In the genomic region with DNA sequence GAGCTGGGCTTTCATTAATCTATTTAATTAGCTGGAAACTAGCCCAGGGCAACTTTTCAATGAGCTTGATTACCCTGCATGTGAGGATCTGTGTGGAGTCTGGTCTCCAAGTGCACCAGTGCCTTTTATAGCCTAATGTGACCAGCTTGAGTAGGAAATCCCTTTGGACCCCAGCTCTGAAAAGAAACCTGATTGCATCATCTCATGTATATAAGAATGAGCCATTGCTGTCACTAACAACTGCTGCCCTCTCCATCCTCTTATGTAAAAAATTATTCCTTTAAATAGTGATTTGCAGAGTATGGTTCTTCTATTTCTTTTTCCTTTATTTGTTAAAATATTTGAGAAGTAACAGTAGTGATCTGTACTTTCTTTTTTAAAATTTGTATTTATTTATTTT, we compare ENCODE assay signal across 19 cellular contexts.
DNase-seq lines count a peak whose midpoint lies in the region; ATAC-seq, FAIRE-seq and TF ChIP-seq lines count a peak whose summit lies in the region.
"Had no signal": no experiment of that assay in that cellular context is flagged by ENCODE, and none has a peak within 500 bp of the region (broad histone marks: within the 10 kb centered on the region; RNA-seq: fewer than 3 reads in every experiment).

No MANE protein-coding gene starts in this region.

- no TSS peak for BruUV-seq in IMR-90 (replicated peaks; lab: Mats Ljungman, UMichigan)

- H3K36me3 ChIP-seq in IMR-90 (ENCODE audit: control insufficient read depth, insufficient read depth, low read length): peaks cover 1% of the 10 kb centered on the region; the same call in 1 of the 2 replicates
- H3K36me3 ChIP-seq in adipocyte (ENCODE audit: control insufficient read depth, insufficient read depth, low read length, severe bottlenecking): peaks cover 45% of the 10 kb centered on the region
- no peaks in the 10 kb centered on the region for H3K36me3 ChIP-seq in neural progenitor cell
- H3K36me3 ChIP-seq in small intestine (ENCODE audit: control insufficient read depth in 2 of 2, insufficient read depth in 2 of 2, low read length in 2 of 2): no peaks in the 10 kb centered on the region

- no peak overlapping the region for H3K27ac Mint-ChIP-seq in neural progenitor cell
- H3K27ac Mint-ChIP-seq: B cell; CD4-positive, alpha-beta memory T cell; IgD-negative memory B cell; T-helper 2 cell treated with Interferon-gamma antibody and Interleukin-4, amounts not matched to agents 5 μg/mL and 100 μg/mL, for 36 hours had no signal

- H3K79me2 ChIP-seq in neural progenitor cell (ENCODE audit: low read depth): no peaks in the 10 kb centered on the region

- in situ Hi-C loops in IMR-90 (cut with MboI; ENCODE audit: low sequenced_read_pairs): no loop called here

- FAIRE-seq in small intestine (lab: Jason Lieb, UNC): no peak
- FAIRE-seq: GM12891, H54 had no signal

- H3F3A ChIP-seq in neural progenitor cell (ENCODE audit: low read depth): no peaks in the 10 kb centered on the region

- CTCF ChIA-PET in IMR-90 (lab: Yijun Ruan, JAX): interaction anchor here (0.6 to 1.1 kb wide), 2 partner anchors 230 to 1440 kb away, joined by 3 to 4 read pairs; no protein-coding TSS in a partner anchor

- H2BK5ac ChIP-seq in IMR-90 (ENCODE audit: low read depth, low read length, poor library complexity, severe bottlenecking): no peak overlapping the region

- POLR2A ChIA-PET in IMR-90 (lab: Charles Lee; ENCODE audit: unreplicated experiment): no interaction called here

- H3K27me3 ChIP-seq in IMR-90 (ENCODE audit: control insufficient read depth, insufficient read depth, low read length) (no peaks in the 10 kb centered on the region), adipocyte (replicated peaks; ENCODE audit: control insufficient read depth, insufficient read depth, low read length) (no peaks in the 10 kb centered on the region), neural progenitor cell (no peaks in the 10 kb centered on the region), small intestine (ENCODE audit: control insufficient read depth in 2 of 2, insufficient read depth in 2 of 2, low read length in 2 of 2) (no peaks in the 10 kb centered on the region)

- no peak overlapping the region for H3K23ac ChIP-seq in IMR-90 (ENCODE audit: low read depth, low read length)

- no peak overlapping the region for H4K5ac ChIP-seq in IMR-90 (ENCODE audit: low read depth, low read length)

- no peaks in the 10 kb centered on the region for H3K9me3 Mint-ChIP-seq in neural progenitor cell
- H3K9me3 Mint-ChIP-seq: CD4-positive, alpha-beta memory T cell had no signal

- H3K4ac ChIP-seq in IMR-90 (ENCODE audit: low read depth, low read length): no peak overlapping the region

- H3K9ac ChIP-seq in IMR-90 (ENCODE audit: low read depth, low read length) (no peak overlapping the region), adipocyte (ENCODE audit: low read length) (no peak overlapping the region), neural progenitor cell (no peak overlapping the region)

- dilution Hi-C loops in IMR-90 (cut with HindIII; ENCODE audit: low sequenced_read_pairs, unreplicated experiment): no loop called here

- no peaks in the 10 kb centered on the region for H3K79me1 ChIP-seq in IMR-90 (ENCODE audit: low read depth in 1 of 2, low read length in 2 of 2)

- no peak overlapping the region for H2BK120ac ChIP-seq in IMR-90 (ENCODE audit: low read depth, low read length)

- H4K20me1 ChIP-seq in IMR-90 (ENCODE audit: insufficient read depth, low read length) (no peaks in the 10 kb centered on the region), neural progenitor cell (ENCODE audit: low read depth) (no peaks in the 10 kb centered on the region)

- no peak overlapping the region for H4K8ac ChIP-seq in IMR-90 (ENCODE audit: low read depth in 2 of 2, low read length in 2 of 2)

- H3K4me3 Mint-ChIP-seq in neural progenitor cell: no peak overlapping the region
- H3K4me3 Mint-ChIP-seq: B cell; CD4-positive, alpha-beta memory T cell; IgD-negative memory B cell; T-helper 2 cell treated with Interferon-gamma antibody and Interleukin-4, amounts not matched to agents 5 μg/mL and 100 μg/mL, for 36 hours had no signal

- H3K9me3 ChIP-seq in IMR-90 (ENCODE audit: control insufficient read depth, insufficient read depth, low read length) (no peaks in the 10 kb centered on the region), adipocyte (ENCODE audit: control insufficient read depth, low read length) (no peaks in the 10 kb centered on the region), neural progenitor cell (ENCODE audit: low read depth) (no peaks in the 10 kb centered on the region), small intestine (ENCODE audit: control insufficient read depth, low read depth) (no peaks in the 10 kb centered on the region)

- H2AK9ac ChIP-seq in IMR-90 (replicated peaks; ENCODE audit: low read depth, low read length, poor library complexity): no peak overlapping the region

- H2BK15ac ChIP-seq in IMR-90 (ENCODE audit: low read depth, low read length): no peak overlapping the region

- no peak for TF ChIP-seq CTCF in IMR-90 (conservative IDR thresholded peaks at IDR 0.05; ENCODE audit: low read depth, low read length)
- no peak for TF ChIP-seq CTCF in neural progenitor cell (IDR thresholded peaks at IDR 0.05)

- no peak overlapping the region for H3K56ac ChIP-seq in IMR-90 (ENCODE audit: extremely low read depth, insufficient read depth, low read length)

- no peak overlapping the region for H3K18ac ChIP-seq in IMR-90 (ENCODE audit: low read depth, low read length)

- H3K4me3 ChIP-seq in IMR-90 (ENCODE audit: insufficient read depth, low read depth, low read length) (no peak overlapping the region), adipocyte (ENCODE audit: low read length) (no peak overlapping the region), neural progenitor cell (no peak overlapping the region), small intestine (ENCODE audit: low read depth in 1 of 2, low read length in 2 of 2) (no peak overlapping the region)

- H3K27me3 Mint-ChIP-seq in neural progenitor cell (ENCODE audit: insufficient read depth, low read depth): no peaks in the 10 kb centered on the region
- H3K27me3 Mint-ChIP-seq: B cell; CD4-positive, alpha-beta memory T cell; IgD-negative memory B cell had no signal

- H3K4me1 Mint-ChIP-seq in neural progenitor cell: peaks cover 9% of the 10 kb centered on the region
- H3K4me1 Mint-ChIP-seq: B cell had no signal

- DNase-seq in IMR-90: no peak
- peak; percentile 23 to 40 for DNase-seq in NCI-H1930 (lab: John Stamatoyannopoulos, UW)
- DNase-seq in adipocyte (ENCODE audit: low read depth): peak; percentile 7
- DNase-seq in neural progenitor cell (ENCODE audit: low spot score): peak; percentile 6
- DNase-seq in OCI-M2 (lab: John Stamatoyannopoulos, UW; ENCODE audit: unreplicated experiment): no peak
- no peak for DNase-seq in middle frontal gyrus (ENCODE audit: extremely low spot score, low spot score)
- DNase-seq in activated CD4-positive, alpha-beta T cell treated with anti-CD3 and anti-CD28 coated beads, Interleukin-2, amount 50 U/mL, for 48 hours: no peak
- DNase-seq in small intestine: no peak
- DNase-seq: CD4-positive, alpha-beta memory T cell; DND-41; GDM1; NCI-H146; NCI-H226; NCI-H524 treated with DMSO at 0.1 percent for 48 hours had no signal

- H3K14ac ChIP-seq in IMR-90 (replicated peaks; ENCODE audit: low read depth, low read length): peak overlapping the region; percentile 78

- H2AK5ac ChIP-seq in IMR-90 (ENCODE audit: low read depth, low read length): no peak overlapping the region

- no peak for ATAC-seq in IMR-90 (ENCODE audit: low read depth)

- H3K4me2 ChIP-seq in IMR-90 (ENCODE audit: low read depth, low read length) (no peak overlapping the region), neural progenitor cell (no peak overlapping the region)

- H3K27ac ChIP-seq in IMR-90 (ENCODE audit: insufficient read depth, low read length) (no peak overlapping the region), neural progenitor cell (no peak overlapping the region), small intestine (ENCODE audit: low read depth in 1 of 2, low read length in 1 of 2) (no peak overlapping the region)

- H3K9me1 ChIP-seq in IMR-90 (ENCODE audit: insufficient read depth, low read length): no peaks in the 10 kb centered on the region

- H3K36me3 Mint-ChIP-seq in neural progenitor cell: no peaks in the 10 kb centered on the region
- H3K36me3 Mint-ChIP-seq: CD4-positive, alpha-beta memory T cell; IgD-negative memory B cell had no signal

- no peak for TF ChIP-seq POLR2A in IMR-90 (IDR thresholded peaks at IDR 0.05; ENCODE audit: low read depth, low read length)

- intact Hi-C loops in IMR-90 (cut with micrococcal nuclease): no loop called here

- H2BK20ac ChIP-seq in IMR-90 (ENCODE audit: low read depth, low read length): no peak overlapping the region

- no peak overlapping the region for H4K91ac ChIP-seq in IMR-90 (ENCODE audit: insufficient read depth, low read depth, low read length)

- no peak overlapping the region for H2AFZ ChIP-seq in IMR-90 (replicated peaks; ENCODE audit: low read length, poor library complexity)
- H2AFZ ChIP-seq in neural progenitor cell (replicated peaks): no peak overlapping the region

- no peaks in the 10 kb centered on the region for H3K4me1 ChIP-seq in IMR-90 (ENCODE audit: control insufficient read depth, insufficient read depth, low read length)
- peaks cover 8% of the 10 kb centered on the region for H3K4me1 ChIP-seq in adipocyte (ENCODE audit: control insufficient read depth, insufficient read depth, low read length)
- H3K4me1 ChIP-seq in neural progenitor cell: peaks cover 15% of the 10 kb centered on the region
- H3K4me1 ChIP-seq in small intestine (ENCODE audit: control insufficient read depth in 2 of 2, insufficient read depth in 1 of 2, low read depth in 1 of 2, low read length in 1 of 2): no peaks in the 10 kb centered on the region

- TF ChIP-seq RAD21 in IMR-90 (IDR thresholded peaks at IDR 0.05; ENCODE audit: low read length): no peak

TF ChIP-seq in IMR-90, 13 proteins besides CTCF, POLR2A, EP300 and RAD21:
- TF ChIP-seq MXI1 (IDR thresholded peaks at IDR 0.05; ENCODE audit: borderline replicate concordance, low read depth, low read length): no peak
- peak; percentile 66 for TF ChIP-seq CEBPB (IDR thresholded peaks at IDR 0.05; ENCODE audit: low read depth, low read length)
TF ChIP-seq in IMR-90: peak in this region for 1.

Comparison
In these comparisons a context has a peak if more than half of its experiments do, and no peak if none do; other contexts are left out.
1. DNase-seq: peak in NCI-H1930 (2 of 2), adipocyte (single experiment) and neural progenitor cell (single experiment); none in IMR-90 (single experiment), OCI-M2 (single experiment), middle frontal gyrus (single experiment), activated CD4-positive, alpha-beta T cell treated with anti-CD3 and anti-CD28 coated beads, Interleukin-2, amount 50 U/mL, for 48 hours (0 of 2) and small intestine (single experiment).